ENCODE assay signal across 11 cellular contexts in genomic region chr7:72911395-72911794, GRCh38. TPM values are rescaled to one million over a fixed set of nuclear protein-coding genes. Genes with fewer than 3 reads are reported as not detected.
DNase-seq lines count a peak whose midpoint lies in the region; ATAC-seq and TF ChIP-seq lines count a peak whose summit lies in the region.
"Not testable (repeated sequence)": the region's sequence is repeated elsewhere in the genome, so short reads cannot be mapped to it uniquely, and the experiment has no call there.
"Had no signal": no experiment of that assay in that cellular context is flagged by ENCODE, and none has a peak within 500 bp of the region (broad histone marks: within the 10 kb centered on the region; RNA-seq: fewer than 3 reads in every experiment).

No MANE protein-coding gene starts in this region.

- intact Hi-C loops in CD14-positive monocyte (cut with micrococcal nuclease) = loop anchor here in 1 of 2 donors (10.0 kb wide), 1 partner anchor 87 kb away; the partner anchor contains the start of gene TYW1B
- intact Hi-C loops in dendritic cell treated with granulocyte-macrophage colony-stimulating factor and Interleukin-4, amounts not matched to agents 40 ng/mL and 50 ng/mL, for 4 days (cut with micrococcal nuclease); mucosa of descending colon (cut with DNase I, micrococcal nuclease): not testable (repeated sequence)

- H3K36me3 Mint-ChIP-seq in CD14-positive monocyte = peaks cover 47 to 67% of the 10 kb centered on the region in 2 donors
- H3K36me3 Mint-ChIP-seq in T-helper 17 cell (ENCODE audit: low read depth) = not testable (repeated sequence)
- H3K36me3 Mint-ChIP-seq in activated T-cell treated with anti-CD3 and anti-CD28 coated beads, Interleukin-2, amount 50 U/mL, for 24 hours (ENCODE audit: low read depth) = peaks cover 82% of the 10 kb centered on the region
- peaks cover 71% of the 10 kb centered on the region for H3K36me3 Mint-ChIP-seq in dendritic cell treated with granulocyte-macrophage colony-stimulating factor and Interleukin-4, amounts not matched to agents 40 ng/mL and 50 ng/mL, for 4 days (ENCODE audit: low read depth)
- peaks cover 99% of the 10 kb centered on the region for H3K36me3 Mint-ChIP-seq in stimulated activated effector memory CD8-positive, alpha-beta T cell treated with anti-CD3 and anti-CD28 coated beads, Interleukin-12 subunit alpha, Interleukin-12 subunit beta, amount 100 ng/mL, for 72 hours

- H3K4me1 Mint-ChIP-seq in CD14-positive monocyte (peaks cover 17% of the 10 kb centered on the region), T-helper 17 cell (peaks cover 13% of the 10 kb centered on the region)
- peaks cover 46% of the 10 kb centered on the region for H3K4me1 Mint-ChIP-seq in activated T-cell treated with anti-CD3 and anti-CD28 coated beads, Interleukin-2, amount 50 U/mL, for 24 hours (ENCODE audit: low read depth)
- H3K4me1 Mint-ChIP-seq in dendritic cell treated with granulocyte-macrophage colony-stimulating factor and Interleukin-4, amounts not matched to agents 40 ng/mL and 50 ng/mL, for 4 days (ENCODE audit: low read depth) = peaks cover 13% of the 10 kb centered on the region
- H3K4me1 Mint-ChIP-seq in stimulated activated effector memory CD8-positive, alpha-beta T cell treated with anti-CD3 and anti-CD28 coated beads, Interleukin-12 subunit alpha, Interleukin-12 subunit beta, amount 100 ng/mL, for 72 hours = peaks cover 46% of the 10 kb centered on the region

- H3K4me1 ChIP-seq in mucosa of descending colon (ENCODE audit: low read depth) = not testable (repeated sequence)

- H3K4me3 ChIP-seq in mucosa of descending colon = not testable (repeated sequence)

- TF ChIP-seq CTCF in CD14-positive monocyte (IDR thresholded peaks at IDR 0.05); mucosa of descending colon (IDR thresholded peaks at IDR 0.05): not testable (repeated sequence)

- H3K4me3 Mint-ChIP-seq in CD14-positive monocyte; T-helper 17 cell; activated T-cell treated with anti-CD3 and anti-CD28 coated beads, Interleukin-2, amount 50 U/mL, for 24 hours; dendritic cell treated with granulocyte-macrophage colony-stimulating factor and Interleukin-4, amounts not matched to agents 40 ng/mL and 50 ng/mL, for 4 days; stimulated activated effector memory CD8-positive, alpha-beta T cell treated with anti-CD3 and anti-CD28 coated beads, Interleukin-12 subunit alpha, Interleukin-12 subunit beta, amount 100 ng/mL, for 72 hours: not testable (repeated sequence)

- H3K27ac Mint-ChIP-seq in CD14-positive monocyte = peak overlapping the region in 6 of 7 donors; percentile 25 to 83 (median 64)
- peak overlapping the region; percentile 60 for H3K27ac Mint-ChIP-seq in T-helper 17 cell
- peak overlapping the region; percentile 83 for H3K27ac Mint-ChIP-seq in activated T-cell treated with anti-CD3 and anti-CD28 coated beads, Interleukin-2, amount 50 U/mL, for 24 hours
- peak overlapping the region; percentile 6 for H3K27ac Mint-ChIP-seq in dendritic cell treated with granulocyte-macrophage colony-stimulating factor and Interleukin-4, amounts not matched to agents 40 ng/mL and 50 ng/mL, for 4 days
- H3K27ac Mint-ChIP-seq in stimulated activated effector memory CD8-positive, alpha-beta T cell treated with anti-CD3 and anti-CD28 coated beads, Interleukin-12 subunit alpha, Interleukin-12 subunit beta, amount 100 ng/mL, for 72 hours = peak overlapping the region; percentile 90

- ATAC-seq in T-helper 17 cell; stimulated activated effector memory CD8-positive, alpha-beta T cell treated with anti-CD3 and anti-CD28 coated beads, Interleukin-12 subunit alpha, Interleukin-12 subunit beta, amount 100 ng/mL, for 72 hours: not testable (repeated sequence)
- ATAC-seq in mucosa of descending colon = peak; percentile 11

- DNase-seq in CD14-positive monocyte (ENCODE audit: low spot score) = peak; percentile 71
- not testable (repeated sequence) for DNase-seq in T-helper 17 cell; activated T-cell treated with anti-CD3 and anti-CD28 coated beads, Interleukin-2, amount 50 U/mL, for 24 hours; mucosa of descending colon; stimulated activated effector memory CD8-positive, alpha-beta T cell treated with anti-CD3 and anti-CD28 coated beads, Interleukin-12 subunit alpha, Interleukin-12 subunit beta, amount 100 ng/mL, for 72 hours (ENCODE audit: low spot score in 2 of 2)

- H3K36me3 ChIP-seq in mucosa of descending colon (ENCODE audit: low read depth) = not testable (repeated sequence)

- H3K27me3 Mint-ChIP-seq in CD14-positive monocyte (ENCODE audit: low read depth in 3 of 3); T-helper 17 cell; activated T-cell treated with anti-CD3 and anti-CD28 coated beads, Interleukin-2, amount 50 U/mL, for 24 hours; dendritic cell treated with granulocyte-macrophage colony-stimulating factor and Interleukin-4, amounts not matched to agents 40 ng/mL and 50 ng/mL, for 4 days: not testable (repeated sequence)

- not testable (repeated sequence) for H3K9me3 Mint-ChIP-seq in CD14-positive monocyte; activated T-cell treated with anti-CD3 and anti-CD28 coated beads, Interleukin-2, amount 50 U/mL, for 24 hours; dendritic cell treated with granulocyte-macrophage colony-stimulating factor and Interleukin-4, amounts not matched to agents 40 ng/mL and 50 ng/mL, for 4 days; stimulated activated effector memory CD8-positive, alpha-beta T cell treated with anti-CD3 and anti-CD28 coated beads, Interleukin-12 subunit alpha, Interleukin-12 subunit beta, amount 100 ng/mL, for 72 hours

- H3K9me3 ChIP-seq in T-helper 17 cell (ENCODE audit: control insufficient read depth, low read length, poor library complexity, severe bottlenecking); mucosa of descending colon: not testable (repeated sequence)

RNA-seq across cellular contexts. Expression of gene POM121, which starts 13.5 kb away (rescaled TPM):
- polyA plus RNA-seq in CD14-positive monocyte = 1 to 10 TPM; 3.4 to 5.1 TPM
- total RNA-seq in T-helper 17 cell (10 to 100 TPM; 58.8 to 63.0 TPM), mucosa of descending colon (10 to 100 TPM; 31.0 to 36.3 (median 31.6) TPM)

RNA-seq across cellular contexts. Expression of gene TRIM74, which starts 57.9 kb away (rescaled TPM):
- polyA plus RNA-seq in CD14-positive monocyte = not detected
- 1 to 10 TPM; 1.1 to 3.1 TPM for total RNA-seq in T-helper 17 cell
- total RNA-seq in mucosa of descending colon = under 1 TPM; 0.43 to 0.95 (median 0.90) TPM
- total RNA-seq: GM23248, H7 had no signal
- polyA plus RNA-seq: AG04450; CD8-positive, alpha-beta memory T cell; GM23248; H1 had no signal

Comparison
In these comparisons a context has a peak if more than half of its experiments do, and no peak if none do; other contexts are left out.
1. H3K27ac Mint-ChIP-seq: peak in every context shown above with its lines; median percentile 90 in stimulated activated effector memory CD8-positive, alpha-beta T cell treated with anti-CD3 and anti-CD28 coated beads, Interleukin-12 subunit alpha, Interleukin-12 subunit beta, amount 100 ng/mL, for 72 hours; 83 in activated T-cell treated with anti-CD3 and anti-CD28 coated beads, Interleukin-2, amount 50 U/mL, for 24 hours; 64 in CD14-positive monocyte; 60 in T-helper 17 cell; 6 in dendritic cell treated with granulocyte-macrophage colony-stimulating factor and Interleukin-4, amounts not matched to agents 40 ng/mL and 50 ng/mL, for 4 days.